Comparison of ENCODE assay signal across 12 cellular contexts in the genomic region with DNA sequence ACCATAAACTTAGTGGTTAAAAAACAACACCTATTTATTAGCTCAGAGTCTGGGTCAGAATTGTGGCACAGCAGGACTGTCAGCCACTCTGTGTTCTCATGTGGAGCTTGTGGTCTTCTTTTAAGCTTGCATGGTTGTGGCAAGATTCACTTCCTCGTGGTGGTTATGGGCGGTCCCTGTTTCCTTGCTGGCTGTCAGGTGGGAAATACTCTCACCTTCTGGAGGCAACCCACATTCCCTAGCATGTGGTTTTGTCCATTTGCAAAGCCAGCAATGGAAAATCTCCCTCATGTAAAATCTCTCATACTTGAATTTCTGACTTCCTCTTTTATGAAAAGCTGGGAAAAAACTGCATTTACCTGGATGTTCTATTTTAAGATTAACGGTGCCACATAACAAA.
A peak's percentile ranks its signal among the peaks of the same experiment; 100 is the strongest.
DNase-seq lines count a peak whose midpoint lies in the region; ATAC-seq lines count a peak whose summit lies in the region.
"Had no signal": no experiment of that assay in that cellular context is flagged by ENCODE, and none has a peak within 500 bp of the region (broad histone marks: within the 10 kb centered on the region; RNA-seq: fewer than 3 reads in every experiment).

No MANE protein-coding gene starts in this region.

- H3K79me1 ChIP-seq in mesenchymal stem cell (replicated peaks; ENCODE audit: low read length, poor library complexity, severe bottlenecking) = no peaks in the 10 kb centered on the region

- no peak overlapping the region for H3K4me3 ChIP-seq in mesenchymal stem cell (ENCODE audit: insufficient read depth in 1 of 2, low read depth in 1 of 2, low read length in 2 of 2)
- H3K4me3 ChIP-seq: SK-N-MC had no signal

- peak overlapping the region; percentile 23 for H2AFZ ChIP-seq in mesenchymal stem cell (ENCODE audit: low read depth, low read length)

- no peak overlapping the region for H2BK12ac ChIP-seq in mesenchymal stem cell (ENCODE audit: low read length in 2 of 2)

- H3K9ac ChIP-seq in mesenchymal stem cell (ENCODE audit: low read length) = no peak overlapping the region

- H3K4me1 ChIP-seq in mesenchymal stem cell (ENCODE audit: control insufficient read depth, insufficient read depth, low read depth, low read length) = no peaks in the 10 kb centered on the region

- CTCF ChIA-PET in activated CD8-positive, alpha-beta T cell treated with anti-CD3 and anti-CD28 coated beads, Interleukin-2, amount 10 ng/mL, durations not matched to agents 7 days and 5 days (lab: Charles Lee) = no interaction called here
- CTCF ChIA-PET in activated naive CD4-positive, alpha-beta T cell treated with anti-CD3 and anti-CD28 coated beads, Interleukin-2, amount 10 ng/mL, durations not matched to agents 7 days and 5 days (lab: Charles Lee) = no interaction called here

- H2BK5ac ChIP-seq in mesenchymal stem cell (ENCODE audit: low read depth, low read length, poor library complexity, severe bottlenecking) = no peak overlapping the region

- no peaks in the 10 kb centered on the region for H3K36me3 Mint-ChIP-seq in activated CD8-positive, alpha-beta T cell treated with anti-CD3 and anti-CD28 coated beads, Interleukin-2, amount 10 ng/mL, durations not matched to agents 7 days and 5 days (ENCODE audit: low read depth)
- no peaks in the 10 kb centered on the region for H3K36me3 Mint-ChIP-seq in activated naive CD4-positive, alpha-beta T cell treated with anti-CD3 and anti-CD28 coated beads, Interleukin-2, amount 10 ng/mL, durations not matched to agents 7 days and 5 days
- H3K36me3 Mint-ChIP-seq: naive thymus-derived CD8-positive, alpha-beta T cell had no signal

- H3K9me3 ChIP-seq in mesenchymal stem cell (ENCODE audit: control insufficient read depth, low read length) = no peaks in the 10 kb centered on the region

- H3K27ac ChIP-seq in mesenchymal stem cell (ENCODE audit: low read length, poor library complexity, severe bottlenecking) = no peak overlapping the region
- H3K27ac ChIP-seq: SK-N-MC had no signal

- no peak overlapping the region for H3K4ac ChIP-seq in mesenchymal stem cell (ENCODE audit: low read depth in 1 of 2, low read length in 2 of 2)

- no peaks in the 10 kb centered on the region for H3K27me3 Mint-ChIP-seq in activated CD8-positive, alpha-beta T cell treated with anti-CD3 and anti-CD28 coated beads, Interleukin-2, amount 10 ng/mL, durations not matched to agents 7 days and 5 days (ENCODE audit: low read depth)
- no peaks in the 10 kb centered on the region for H3K27me3 Mint-ChIP-seq in activated naive CD4-positive, alpha-beta T cell treated with anti-CD3 and anti-CD28 coated beads, Interleukin-2, amount 10 ng/mL, durations not matched to agents 7 days and 5 days
- H3K27me3 Mint-ChIP-seq: naive thymus-derived CD8-positive, alpha-beta T cell had no signal

- no peak overlapping the region for H3K23ac ChIP-seq in mesenchymal stem cell (ENCODE audit: low read length in 2 of 2)

- H2BK120ac ChIP-seq in mesenchymal stem cell (ENCODE audit: low read depth, low read length) = no peak overlapping the region

- H2BK15ac ChIP-seq in mesenchymal stem cell (ENCODE audit: low read depth, poor library complexity, severe bottlenecking) = no peak overlapping the region

- no peaks in the 10 kb centered on the region for H3K36me3 ChIP-seq in mesenchymal stem cell (ENCODE audit: control insufficient read depth in 1 of 2, insufficient read depth in 2 of 2, low read depth in 1 of 2, low read length in 2 of 2)

- WGBS in mesenchymal stem cell = 64% methylated on average over 2 of the region's 3 CpGs

- no peak overlapping the region for H4K91ac ChIP-seq in mesenchymal stem cell (ENCODE audit: low read length)

- no peak overlapping the region for H3K18ac ChIP-seq in mesenchymal stem cell (ENCODE audit: low read depth in 1 of 2, low read length in 2 of 2)

- ATAC-seq in GM18909 (IDR thresholded peaks at IDR 0.05; ENCODE audit: poor library complexity, unreplicated experiment) = peak; percentile 99
- ATAC-seq in HG02623 (IDR thresholded peaks at IDR 0.05; ENCODE audit: unreplicated experiment) = peak; percentile 96
- peak; percentile 88 for ATAC-seq in HG03520 (IDR thresholded peaks at IDR 0.05; ENCODE audit: unreplicated experiment)
- no peak for ATAC-seq in activated CD8-positive, alpha-beta T cell treated with anti-CD3 and anti-CD28 coated beads, Interleukin-2, amount 10 ng/mL, durations not matched to agents 7 days and 5 days
- ATAC-seq: HCT116; naive thymus-derived CD8-positive, alpha-beta T cell had no signal

- no peak for DNase-seq in mesenchymal stem cell
- no peak for DNase-seq in retina
- DNase-seq in activated CD8-positive, alpha-beta T cell treated with anti-CD3 and anti-CD28 coated beads, Interleukin-2, amount 10 ng/mL, durations not matched to agents 7 days and 5 days = no peak
- no peak for DNase-seq in activated naive CD4-positive, alpha-beta T cell treated with anti-CD3 and anti-CD28 coated beads, Interleukin-2, amount 10 ng/mL, durations not matched to agents 7 days and 5 days
- DNase-seq in OCI-M2 (lab: John Stamatoyannopoulos, UW; ENCODE audit: unreplicated experiment) = no peak
- DNase-seq: DMS 273 treated with DMSO at 0.1 percent for 48 hours; naive thymus-derived CD8-positive, alpha-beta T cell had no signal

- H3K4me1 Mint-ChIP-seq in activated CD8-positive, alpha-beta T cell treated with anti-CD3 and anti-CD28 coated beads, Interleukin-2, amount 10 ng/mL, durations not matched to agents 7 days and 5 days (ENCODE audit: low read depth) = peaks cover 15% of the 10 kb centered on the region
- no peaks in the 10 kb centered on the region for H3K4me1 Mint-ChIP-seq in activated naive CD4-positive, alpha-beta T cell treated with anti-CD3 and anti-CD28 coated beads, Interleukin-2, amount 10 ng/mL, durations not matched to agents 7 days and 5 days

- no peaks in the 10 kb centered on the region for H3K27me3 ChIP-seq in mesenchymal stem cell (ENCODE audit: control insufficient read depth in 1 of 2, insufficient read depth in 1 of 2, low read length in 2 of 2)

- no peak overlapping the region for H3K14ac ChIP-seq in mesenchymal stem cell (ENCODE audit: low read length in 2 of 2)

- no peaks in the 10 kb centered on the region for H3K9me3 Mint-ChIP-seq in activated CD8-positive, alpha-beta T cell treated with anti-CD3 and anti-CD28 coated beads, Interleukin-2, amount 10 ng/mL, durations not matched to agents 7 days and 5 days (ENCODE audit: insufficient read depth)
- H3K9me3 Mint-ChIP-seq in activated naive CD4-positive, alpha-beta T cell treated with anti-CD3 and anti-CD28 coated beads, Interleukin-2, amount 10 ng/mL, durations not matched to agents 7 days and 5 days = peaks cover 3% of the 10 kb centered on the region

- no peak overlapping the region for H3K4me3 Mint-ChIP-seq in activated CD8-positive, alpha-beta T cell treated with anti-CD3 and anti-CD28 coated beads, Interleukin-2, amount 10 ng/mL, durations not matched to agents 7 days and 5 days
- no peak overlapping the region for H3K4me3 Mint-ChIP-seq in activated naive CD4-positive, alpha-beta T cell treated with anti-CD3 and anti-CD28 coated beads, Interleukin-2, amount 10 ng/mL, durations not matched to agents 7 days and 5 days
- H3K4me3 Mint-ChIP-seq: naive thymus-derived CD8-positive, alpha-beta T cell had no signal

- POLR2A ChIA-PET in activated CD8-positive, alpha-beta T cell treated with anti-CD3 and anti-CD28 coated beads, Interleukin-2, amount 10 ng/mL, durations not matched to agents 7 days and 5 days (lab: Charles Lee) = no interaction called here

- H4K8ac ChIP-seq in mesenchymal stem cell (ENCODE audit: low read length) = no peak overlapping the region

- no peak overlapping the region for H2AK5ac ChIP-seq in mesenchymal stem cell (ENCODE audit: low read length, severe bottlenecking)

- no peak overlapping the region for H3K27ac Mint-ChIP-seq in activated CD8-positive, alpha-beta T cell treated with anti-CD3 and anti-CD28 coated beads, Interleukin-2, amount 10 ng/mL, durations not matched to agents 7 days and 5 days
- no peak overlapping the region for H3K27ac Mint-ChIP-seq in activated naive CD4-positive, alpha-beta T cell treated with anti-CD3 and anti-CD28 coated beads, Interleukin-2, amount 10 ng/mL, durations not matched to agents 7 days and 5 days
- H3K27ac Mint-ChIP-seq: naive thymus-derived CD8-positive, alpha-beta T cell had no signal

- H3K4me2 ChIP-seq in mesenchymal stem cell (ENCODE audit: low read length, poor library complexity, severe bottlenecking) = no peak overlapping the region
